In the genomic region with DNA sequence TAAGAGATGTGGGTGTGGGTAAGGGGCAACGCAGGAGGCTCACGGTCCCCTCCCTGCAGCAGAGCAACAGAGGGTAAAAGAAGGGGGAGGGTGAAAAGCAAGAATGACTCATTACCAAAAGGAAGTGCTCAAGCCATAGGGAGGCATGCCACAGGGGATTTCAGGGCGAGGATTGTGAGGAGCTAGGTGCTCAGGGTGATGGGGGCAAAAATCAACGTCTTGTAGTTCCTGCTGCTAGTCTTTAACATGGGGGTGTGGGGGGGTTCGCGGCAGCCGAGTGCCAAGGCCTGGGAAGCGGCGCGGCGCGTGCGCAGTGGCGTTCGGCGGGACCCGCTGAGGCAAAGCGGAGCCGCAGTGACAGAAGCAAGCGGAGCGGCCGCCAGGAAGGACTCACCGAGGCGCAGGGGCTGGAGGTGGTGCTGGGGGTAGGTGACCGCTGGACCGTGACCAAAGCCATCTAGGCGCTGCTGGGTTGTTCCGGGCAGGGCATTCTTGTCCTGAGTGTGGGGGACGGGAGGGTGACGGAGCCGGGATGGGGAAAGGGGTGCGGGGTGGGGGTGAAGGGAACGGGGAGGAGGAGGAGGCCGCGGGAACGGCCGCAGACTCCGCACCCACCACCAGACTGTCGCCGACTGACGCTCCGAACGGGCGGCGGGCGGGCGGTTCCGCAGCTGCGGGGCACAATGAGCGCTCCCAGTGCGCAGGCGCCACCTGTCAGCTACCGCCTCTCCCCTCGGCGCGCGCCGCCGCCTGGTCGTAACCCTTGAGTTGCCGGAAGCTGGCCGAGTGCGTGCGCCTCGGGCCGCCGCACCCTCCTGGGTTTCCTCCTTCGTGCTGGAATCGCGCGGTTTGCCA, we compare ENCODE assay signal across 1 cellular context.
A peak's percentile ranks its signal among the peaks of the same experiment; 100 is the strongest.
TF ChIP-seq lines count a peak whose summit lies in the region.

A gene with protein sequence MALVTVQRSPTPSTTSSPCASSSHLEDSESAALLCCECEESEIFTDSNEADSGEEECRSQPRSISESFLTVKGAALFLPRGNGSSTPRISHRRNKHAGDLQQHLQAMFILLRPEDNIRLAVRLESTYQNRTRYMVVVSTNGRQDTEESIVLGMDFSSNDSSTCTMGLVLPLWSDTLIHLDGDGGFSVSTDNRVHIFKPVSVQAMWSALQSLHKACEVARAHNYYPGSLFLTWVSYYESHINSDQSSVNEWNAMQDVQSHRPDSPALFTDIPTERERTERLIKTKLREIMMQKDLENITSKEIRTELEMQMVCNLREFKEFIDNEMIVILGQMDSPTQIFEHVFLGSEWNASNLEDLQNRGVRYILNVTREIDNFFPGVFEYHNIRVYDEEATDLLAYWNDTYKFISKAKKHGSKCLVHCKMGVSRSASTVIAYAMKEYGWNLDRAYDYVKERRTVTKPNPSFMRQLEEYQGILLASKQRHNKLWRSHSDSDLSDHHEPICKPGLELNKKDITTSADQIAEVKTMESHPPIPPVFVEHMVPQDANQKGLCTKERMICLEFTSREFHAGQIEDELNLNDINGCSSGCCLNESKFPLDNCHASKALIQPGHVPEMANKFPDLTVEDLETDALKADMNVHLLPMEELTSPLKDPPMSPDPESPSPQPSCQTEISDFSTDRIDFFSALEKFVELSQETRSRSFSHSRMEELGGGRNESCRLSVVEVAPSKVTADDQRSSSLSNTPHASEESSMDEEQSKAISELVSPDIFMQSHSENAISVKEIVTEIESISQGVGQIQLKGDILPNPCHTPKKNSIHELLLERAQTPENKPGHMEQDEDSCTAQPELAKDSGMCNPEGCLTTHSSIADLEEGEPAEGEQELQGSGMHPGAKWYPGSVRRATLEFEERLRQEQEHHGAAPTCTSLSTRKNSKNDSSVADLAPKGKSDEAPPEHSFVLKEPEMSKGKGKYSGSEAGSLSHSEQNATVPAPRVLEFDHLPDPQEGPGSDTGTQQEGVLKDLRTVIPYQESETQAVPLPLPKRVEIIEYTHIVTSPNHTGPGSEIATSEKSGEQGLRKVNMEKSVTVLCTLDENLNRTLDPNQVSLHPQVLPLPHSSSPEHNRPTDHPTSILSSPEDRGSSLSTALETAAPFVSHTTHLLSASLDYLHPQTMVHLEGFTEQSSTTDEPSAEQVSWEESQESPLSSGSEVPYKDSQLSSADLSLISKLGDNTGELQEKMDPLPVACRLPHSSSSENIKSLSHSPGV (N-terminal part only) (minus strand): TSS at position 685 of the 855 bp plus-strand sequence. CDS start 228 bp downstream, at position 457.

TF ChIP-seq in K562, 482 proteins besides CTCF, POLR2A, EP300 and RAD21 (continued from another document):
- TF ChIP-seq, protein P1, sequence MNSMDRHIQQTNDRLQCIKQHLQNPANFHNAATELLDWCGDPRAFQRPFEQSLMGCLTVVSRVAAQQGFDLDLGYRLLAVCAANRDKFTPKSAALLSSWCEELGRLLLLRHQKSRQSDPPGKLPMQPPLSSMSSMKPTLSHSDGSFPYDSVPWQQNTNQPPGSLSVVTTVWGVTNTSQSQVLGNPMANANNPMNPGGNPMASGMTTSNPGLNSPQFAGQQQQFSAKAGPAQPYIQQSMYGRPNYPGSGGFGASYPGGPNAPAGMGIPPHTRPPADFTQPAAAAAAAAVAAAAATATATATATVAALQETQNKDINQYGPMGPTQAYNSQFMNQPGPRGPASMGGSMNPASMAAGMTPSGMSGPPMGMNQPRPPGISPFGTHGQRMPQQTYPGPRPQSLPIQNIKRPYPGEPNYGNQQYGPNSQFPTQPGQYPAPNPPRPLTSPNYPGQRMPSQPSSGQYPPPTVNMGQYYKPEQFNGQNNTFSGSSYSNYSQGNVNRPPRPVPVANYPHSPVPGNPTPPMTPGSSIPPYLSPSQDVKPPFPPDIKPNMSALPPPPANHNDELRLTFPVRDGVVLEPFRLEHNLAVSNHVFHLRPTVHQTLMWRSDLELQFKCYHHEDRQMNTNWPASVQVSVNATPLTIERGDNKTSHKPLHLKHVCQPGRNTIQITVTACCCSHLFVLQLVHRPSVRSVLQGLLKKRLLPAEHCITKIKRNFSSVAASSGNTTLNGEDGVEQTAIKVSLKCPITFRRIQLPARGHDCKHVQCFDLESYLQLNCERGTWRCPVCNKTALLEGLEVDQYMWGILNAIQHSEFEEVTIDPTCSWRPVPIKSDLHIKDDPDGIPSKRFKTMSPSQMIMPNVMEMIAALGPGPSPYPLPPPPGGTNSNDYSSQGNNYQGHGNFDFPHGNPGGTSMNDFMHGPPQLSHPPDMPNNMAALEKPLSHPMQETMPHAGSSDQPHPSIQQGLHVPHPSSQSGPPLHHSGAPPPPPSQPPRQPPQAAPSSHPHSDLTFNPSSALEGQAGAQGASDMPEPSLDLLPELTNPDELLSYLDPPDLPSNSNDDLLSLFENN (IDR thresholded peaks at IDR 0.05; ENCODE audit: low read depth in 2 of 2, low read length in 2 of 2): no peak
- TF ChIP-seq, protein P2, sequence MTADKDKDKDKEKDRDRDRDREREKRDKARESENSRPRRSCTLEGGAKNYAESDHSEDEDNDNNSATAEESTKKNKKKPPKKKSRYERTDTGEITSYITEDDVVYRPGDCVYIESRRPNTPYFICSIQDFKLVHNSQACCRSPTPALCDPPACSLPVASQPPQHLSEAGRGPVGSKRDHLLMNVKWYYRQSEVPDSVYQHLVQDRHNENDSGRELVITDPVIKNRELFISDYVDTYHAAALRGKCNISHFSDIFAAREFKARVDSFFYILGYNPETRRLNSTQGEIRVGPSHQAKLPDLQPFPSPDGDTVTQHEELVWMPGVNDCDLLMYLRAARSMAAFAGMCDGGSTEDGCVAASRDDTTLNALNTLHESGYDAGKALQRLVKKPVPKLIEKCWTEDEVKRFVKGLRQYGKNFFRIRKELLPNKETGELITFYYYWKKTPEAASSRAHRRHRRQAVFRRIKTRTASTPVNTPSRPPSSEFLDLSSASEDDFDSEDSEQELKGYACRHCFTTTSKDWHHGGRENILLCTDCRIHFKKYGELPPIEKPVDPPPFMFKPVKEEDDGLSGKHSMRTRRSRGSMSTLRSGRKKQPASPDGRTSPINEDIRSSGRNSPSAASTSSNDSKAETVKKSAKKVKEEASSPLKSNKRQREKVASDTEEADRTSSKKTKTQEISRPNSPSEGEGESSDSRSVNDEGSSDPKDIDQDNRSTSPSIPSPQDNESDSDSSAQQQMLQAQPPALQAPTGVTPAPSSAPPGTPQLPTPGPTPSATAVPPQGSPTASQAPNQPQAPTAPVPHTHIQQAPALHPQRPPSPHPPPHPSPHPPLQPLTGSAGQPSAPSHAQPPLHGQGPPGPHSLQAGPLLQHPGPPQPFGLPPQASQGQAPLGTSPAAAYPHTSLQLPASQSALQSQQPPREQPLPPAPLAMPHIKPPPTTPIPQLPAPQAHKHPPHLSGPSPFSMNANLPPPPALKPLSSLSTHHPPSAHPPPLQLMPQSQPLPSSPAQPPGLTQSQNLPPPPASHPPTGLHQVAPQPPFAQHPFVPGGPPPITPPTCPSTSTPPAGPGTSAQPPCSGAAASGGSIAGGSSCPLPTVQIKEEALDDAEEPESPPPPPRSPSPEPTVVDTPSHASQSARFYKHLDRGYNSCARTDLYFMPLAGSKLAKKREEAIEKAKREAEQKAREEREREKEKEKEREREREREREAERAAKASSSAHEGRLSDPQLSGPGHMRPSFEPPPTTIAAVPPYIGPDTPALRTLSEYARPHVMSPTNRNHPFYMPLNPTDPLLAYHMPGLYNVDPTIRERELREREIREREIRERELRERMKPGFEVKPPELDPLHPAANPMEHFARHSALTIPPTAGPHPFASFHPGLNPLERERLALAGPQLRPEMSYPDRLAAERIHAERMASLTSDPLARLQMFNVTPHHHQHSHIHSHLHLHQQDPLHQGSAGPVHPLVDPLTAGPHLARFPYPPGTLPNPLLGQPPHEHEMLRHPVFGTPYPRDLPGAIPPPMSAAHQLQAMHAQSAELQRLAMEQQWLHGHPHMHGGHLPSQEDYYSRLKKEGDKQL (CRISPR knock-in tag; IDR thresholded peaks at IDR 0.05; ENCODE audit: borderline replicate concordance): no peak
- TF ChIP-seq BHLHE40 (IDR thresholded peaks at IDR 0.05; ENCODE audit: low read length) (peak; percentile 28; the same call in 1 of the 2 replicates), NFE2 (IDR thresholded peaks at IDR 0.05; ENCODE audit: low read depth) (no peak), GTF2E2 (tag; IDR thresholded peaks at IDR 0.05) (no peak), RBM34 (IDR thresholded peaks at IDR 0.05; ENCODE audit: borderline replicate concordance, insufficient read depth, low read length) (no peak), ERF (CRISPR knock-in tag; IDR thresholded peaks at IDR 0.05) (no peak), BRF1 (IDR thresholded peaks at IDR 0.05; ENCODE audit: borderline replicate concordance, extremely low read depth, insufficient read length) (no peak), SRSF1 (IDR thresholded peaks at IDR 0.05; ENCODE audit: low read depth, low read length) (no peak), KLF6 (CRISPR knock-in tag; IDR thresholded peaks at IDR 0.05; ENCODE audit: borderline replicate concordance) (no peak)
